Comparison of ENCODE assay signal across 2 cellular contexts in genomic region chr11:95706974-95707387, GRCh38.
A peak's percentile ranks its signal among the peaks of the same experiment; 100 is the strongest.
TF ChIP-seq lines count a peak whose summit lies in the region.

No MANE protein-coding gene starts in this region.

TF ChIP-seq in HEK293, 187 proteins besides CTCF, POLR2A, EP300 and RAD21:
- TF ChIP-seq ZNF248 (tag by site-specific recombination; IDR thresholded peaks at IDR 0.05), result no peak
- TF ChIP-seq, protein P1, sequence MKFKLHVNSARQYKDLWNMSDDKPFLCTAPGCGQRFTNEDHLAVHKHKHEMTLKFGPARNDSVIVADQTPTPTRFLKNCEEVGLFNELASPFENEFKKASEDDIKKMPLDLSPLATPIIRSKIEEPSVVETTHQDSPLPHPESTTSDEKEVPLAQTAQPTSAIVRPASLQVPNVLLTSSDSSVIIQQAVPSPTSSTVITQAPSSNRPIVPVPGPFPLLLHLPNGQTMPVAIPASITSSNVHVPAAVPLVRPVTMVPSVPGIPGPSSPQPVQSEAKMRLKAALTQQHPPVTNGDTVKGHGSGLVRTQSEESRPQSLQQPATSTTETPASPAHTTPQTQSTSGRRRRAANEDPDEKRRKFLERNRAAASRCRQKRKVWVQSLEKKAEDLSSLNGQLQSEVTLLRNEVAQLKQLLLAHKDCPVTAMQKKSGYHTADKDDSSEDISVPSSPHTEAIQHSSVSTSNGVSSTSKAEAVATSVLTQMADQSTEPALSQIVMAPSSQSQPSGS (tag by site-specific recombination; IDR thresholded peaks at IDR 0.05; ENCODE audit: low read depth), result peak; percentile 48
TF ChIP-seq in HEK293: peak in this region for 1.

TF ChIP-seq in K562, 482 proteins besides CTCF, POLR2A, EP300 and RAD21 (continues in another document):
- TF ChIP-seq ARID3A (IDR thresholded peaks at IDR 0.05; ENCODE audit: borderline replicate concordance, low read depth, low read length), result 0 out of 2 replicates have a peak, but pooled peaks have one; percentile 57
- TF ChIP-seq, protein P2, sequence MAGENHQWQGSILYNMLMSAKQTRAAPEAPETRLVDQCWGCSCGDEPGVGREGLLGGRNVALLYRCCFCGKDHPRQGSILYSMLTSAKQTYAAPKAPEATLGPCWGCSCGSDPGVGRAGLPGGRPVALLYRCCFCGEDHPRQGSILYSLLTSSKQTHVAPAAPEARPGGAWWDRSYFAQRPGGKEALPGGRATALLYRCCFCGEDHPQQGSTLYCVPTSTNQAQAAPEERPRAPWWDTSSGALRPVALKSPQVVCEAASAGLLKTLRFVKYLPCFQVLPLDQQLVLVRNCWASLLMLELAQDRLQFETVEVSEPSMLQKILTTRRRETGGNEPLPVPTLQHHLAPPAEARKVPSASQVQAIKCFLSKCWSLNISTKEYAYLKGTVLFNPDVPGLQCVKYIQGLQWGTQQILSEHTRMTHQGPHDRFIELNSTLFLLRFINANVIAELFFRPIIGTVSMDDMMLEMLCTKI (IDR thresholded peaks at IDR 0.05; ENCODE audit: partially characterized antibody), result no peak
- TF ChIP-seq BHLHE40 (IDR thresholded peaks at IDR 0.05; ENCODE audit: low read length), result peak; percentile 94
- 0 out of 4 replicates have a peak, but pooled peaks of 1 of the 2 experiments have one; percentile 17 for TF ChIP-seq NRF1 (conservative IDR thresholded peaks at IDR 0.05 in 1 of 2, IDR thresholded peaks at IDR 0.05 in 1 of 2)
- TF ChIP-seq, protein P3, sequence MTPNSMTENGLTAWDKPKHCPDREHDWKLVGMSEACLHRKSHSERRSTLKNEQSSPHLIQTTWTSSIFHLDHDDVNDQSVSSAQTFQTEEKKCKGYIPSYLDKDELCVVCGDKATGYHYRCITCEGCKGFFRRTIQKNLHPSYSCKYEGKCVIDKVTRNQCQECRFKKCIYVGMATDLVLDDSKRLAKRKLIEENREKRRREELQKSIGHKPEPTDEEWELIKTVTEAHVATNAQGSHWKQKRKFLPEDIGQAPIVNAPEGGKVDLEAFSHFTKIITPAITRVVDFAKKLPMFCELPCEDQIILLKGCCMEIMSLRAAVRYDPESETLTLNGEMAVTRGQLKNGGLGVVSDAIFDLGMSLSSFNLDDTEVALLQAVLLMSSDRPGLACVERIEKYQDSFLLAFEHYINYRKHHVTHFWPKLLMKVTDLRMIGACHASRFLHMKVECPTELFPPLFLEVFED (CRISPR knock-in tag; conservative IDR thresholded peaks at IDR 0.05), result no peak
- TF ChIP-seq, protein P4, sequence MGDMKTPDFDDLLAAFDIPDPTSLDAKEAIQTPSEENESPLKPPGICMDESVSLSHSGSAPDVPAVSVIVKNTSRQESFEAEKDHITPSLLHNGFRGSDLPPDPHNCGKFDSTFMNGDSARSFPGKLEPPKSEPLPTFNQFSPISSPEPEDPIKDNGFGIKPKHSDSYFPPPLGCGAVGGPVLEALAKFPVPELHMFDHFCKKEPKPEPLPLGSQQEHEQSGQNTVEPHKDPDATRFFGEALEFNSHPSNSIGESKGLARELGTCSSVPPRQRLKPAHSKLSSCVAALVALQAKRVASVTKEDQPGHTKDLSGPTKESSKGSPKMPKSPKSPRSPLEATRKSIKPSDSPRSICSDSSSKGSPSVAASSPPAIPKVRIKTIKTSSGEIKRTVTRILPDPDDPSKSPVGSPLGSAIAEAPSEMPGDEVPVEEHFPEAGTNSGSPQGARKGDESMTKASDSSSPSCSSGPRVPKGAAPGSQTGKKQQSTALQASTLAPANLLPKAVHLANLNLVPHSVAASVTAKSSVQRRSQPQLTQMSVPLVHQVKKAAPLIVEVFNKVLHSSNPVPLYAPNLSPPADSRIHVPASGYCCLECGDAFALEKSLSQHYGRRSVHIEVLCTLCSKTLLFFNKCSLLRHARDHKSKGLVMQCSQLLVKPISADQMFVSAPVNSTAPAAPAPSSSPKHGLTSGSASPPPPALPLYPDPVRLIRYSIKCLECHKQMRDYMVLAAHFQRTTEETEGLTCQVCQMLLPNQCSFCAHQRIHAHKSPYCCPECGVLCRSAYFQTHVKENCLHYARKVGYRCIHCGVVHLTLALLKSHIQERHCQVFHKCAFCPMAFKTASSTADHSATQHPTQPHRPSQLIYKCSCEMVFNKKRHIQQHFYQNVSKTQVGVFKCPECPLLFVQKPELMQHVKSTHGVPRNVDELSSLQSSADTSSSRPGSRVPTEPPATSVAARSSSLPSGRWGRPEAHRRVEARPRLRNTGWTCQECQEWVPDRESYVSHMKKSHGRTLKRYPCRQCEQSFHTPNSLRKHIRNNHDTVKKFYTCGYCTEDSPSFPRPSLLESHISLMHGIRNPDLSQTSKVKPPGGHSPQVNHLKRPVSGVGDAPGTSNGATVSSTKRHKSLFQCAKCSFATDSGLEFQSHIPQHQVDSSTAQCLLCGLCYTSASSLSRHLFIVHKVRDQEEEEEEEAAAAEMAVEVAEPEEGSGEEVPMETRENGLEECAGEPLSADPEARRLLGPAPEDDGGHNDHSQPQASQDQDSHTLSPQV (IDR thresholded peaks at IDR 0.05), result peak; percentile 64; the same call in 1 of the 2 replicates
- no peak for TF ChIP-seq ZBTB43 (CRISPR knock-in tag; IDR thresholded peaks at IDR 0.05)
- TF ChIP-seq, protein P5, sequence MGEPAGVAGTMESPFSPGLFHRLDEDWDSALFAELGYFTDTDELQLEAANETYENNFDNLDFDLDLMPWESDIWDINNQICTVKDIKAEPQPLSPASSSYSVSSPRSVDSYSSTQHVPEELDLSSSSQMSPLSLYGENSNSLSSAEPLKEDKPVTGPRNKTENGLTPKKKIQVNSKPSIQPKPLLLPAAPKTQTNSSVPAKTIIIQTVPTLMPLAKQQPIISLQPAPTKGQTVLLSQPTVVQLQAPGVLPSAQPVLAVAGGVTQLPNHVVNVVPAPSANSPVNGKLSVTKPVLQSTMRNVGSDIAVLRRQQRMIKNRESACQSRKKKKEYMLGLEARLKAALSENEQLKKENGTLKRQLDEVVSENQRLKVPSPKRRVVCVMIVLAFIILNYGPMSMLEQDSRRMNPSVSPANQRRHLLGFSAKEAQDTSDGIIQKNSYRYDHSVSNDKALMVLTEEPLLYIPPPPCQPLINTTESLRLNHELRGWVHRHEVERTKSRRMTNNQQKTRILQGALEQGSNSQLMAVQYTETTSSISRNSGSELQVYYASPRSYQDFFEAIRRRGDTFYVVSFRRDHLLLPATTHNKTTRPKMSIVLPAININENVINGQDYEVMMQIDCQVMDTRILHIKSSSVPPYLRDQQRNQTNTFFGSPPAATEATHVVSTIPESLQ (CRISPR knock-in tag; IDR thresholded peaks at IDR 0.05), result no peak
- TF ChIP-seq LEF1 (IDR thresholded peaks at IDR 0.05), result peak; percentile 52; the same call in 1 of the 2 replicates
- no peak for TF ChIP-seq SMC3 (conservative IDR thresholded peaks at IDR 0.05; ENCODE audit: insufficient read depth, low read depth, low read length)
- TF ChIP-seq EP400 (IDR thresholded peaks at IDR 0.05), result peak; percentile 34
- peak; percentile 58; the same call in 1 of the 2 replicates for TF ChIP-seq ZNF584 (CRISPR knock-in tag; IDR thresholded peaks at IDR 0.05; ENCODE audit: low read depth)
- TF ChIP-seq C11orf30 (IDR thresholded peaks at IDR 0.05; ENCODE audit: low read depth), result peak; percentile 39; the same call in 1 of the 2 replicates
- peak; percentile 47 for TF ChIP-seq MAFG (tag; conservative IDR thresholded peaks at IDR 0.05)
- no peak for TF ChIP-seq NR2C1 (IDR thresholded peaks at IDR 0.05)
- TF ChIP-seq NR2C1 (tag; IDR thresholded peaks at IDR 0.05), result no peak
- peak; percentile 81 for TF ChIP-seq TEAD4 (IDR thresholded peaks at IDR 0.05; ENCODE audit: low read length)
- TF ChIP-seq TEAD4 (CRISPR knock-in tag; IDR thresholded peaks at IDR 0.05; ENCODE audit: borderline replicate concordance), result no peak
- no peak for TF ChIP-seq ZNF212 (CRISPR knock-in tag; IDR thresholded peaks at IDR 0.05)
- TF ChIP-seq CREM (IDR thresholded peaks at IDR 0.05; ENCODE audit: low read depth), result peak; percentile 24; the same call in 1 of the 2 replicates
- peak; percentile 25 to 40; a peak in 1 of 4 replicates for TF ChIP-seq TRIM24 (IDR thresholded peaks at IDR 0.05)
- TF ChIP-seq JUND (IDR thresholded peaks at IDR 0.05; ENCODE audit: borderline replicate concordance, low read depth, low read length), result peak; percentile 91
- peak; percentile 97 for TF ChIP-seq JUND (tag; IDR thresholded peaks at IDR 0.05; ENCODE audit: borderline replicate concordance, low read depth, low read length)
- TF ChIP-seq ATF7 (IDR thresholded peaks at IDR 0.05), result peak; percentile 98
- TF ChIP-seq PBX2 (CRISPR knock-in tag; IDR thresholded peaks at IDR 0.05; ENCODE audit: low read depth), result no peak
- no peak for TF ChIP-seq PBX2 (tag; conservative IDR thresholded peaks at IDR 0.05; ENCODE audit: low read depth)
- 0 out of 2 replicates have a peak, but pooled peaks have one; percentile 19 for TF ChIP-seq NCOA1 (IDR thresholded peaks at IDR 0.05; ENCODE audit: low read depth)
- TF ChIP-seq FOSL1 (tag; conservative IDR thresholded peaks at IDR 0.05), result peak; percentile 67; the same call in 1 of the 2 replicates
- TF ChIP-seq CBFA2T2 (conservative IDR thresholded peaks at IDR 0.05), result peak; percentile 77
- 0 out of 2 replicates have a peak, but pooled peaks have one; percentile 29 for TF ChIP-seq SMAD4 (CRISPR knock-in tag; conservative IDR thresholded peaks at IDR 0.05)
- TF ChIP-seq, protein P6, sequence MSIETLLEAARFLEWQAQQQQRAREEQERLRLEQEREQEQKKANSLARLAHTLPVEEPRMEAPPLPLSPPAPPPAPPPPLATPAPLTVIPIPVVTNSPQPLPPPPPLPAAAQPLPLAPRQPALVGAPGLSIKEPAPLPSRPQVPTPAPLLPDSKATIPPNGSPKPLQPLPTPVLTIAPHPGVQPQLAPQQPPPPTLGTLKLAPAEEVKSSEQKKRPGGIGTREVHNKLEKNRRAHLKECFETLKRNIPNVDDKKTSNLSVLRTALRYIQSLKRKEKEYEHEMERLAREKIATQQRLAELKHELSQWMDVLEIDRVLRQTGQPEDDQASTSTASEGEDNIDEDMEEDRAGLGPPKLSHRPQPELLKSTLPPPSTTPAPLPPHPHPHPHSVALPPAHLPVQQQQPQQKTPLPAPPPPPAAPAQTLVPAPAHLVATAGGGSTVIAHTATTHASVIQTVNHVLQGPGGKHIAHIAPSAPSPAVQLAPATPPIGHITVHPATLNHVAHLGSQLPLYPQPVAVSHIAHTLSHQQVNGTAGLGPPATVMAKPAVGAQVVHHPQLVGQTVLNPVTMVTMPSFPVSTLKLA (conservative IDR thresholded peaks at IDR 0.05), result peak; percentile 58 to 64; a peak in 2 of 4 replicates
- TF ChIP-seq BCOR (IDR thresholded peaks at IDR 0.05), result peak; percentile 18; the same call in 1 of the 2 replicates
- peak; percentile 60; the same call in 1 of the 2 replicates for TF ChIP-seq POLR2AphosphoS5 (IDR thresholded peaks at IDR 0.05; ENCODE audit: control insufficient read depth, insufficient read depth, low read depth, low read length)
- 0 out of 2 replicates have a peak, but pooled peaks have one; percentile 17 for TF ChIP-seq CHD2 (IDR thresholded peaks at IDR 0.05; ENCODE audit: low read depth, low read length)
- no peak for TF ChIP-seq DEAF1 (CRISPR knock-in tag; IDR thresholded peaks at IDR 0.05)
- no peak for TF ChIP-seq ZNF79 (CRISPR knock-in tag; IDR thresholded peaks at IDR 0.05; ENCODE audit: low read depth)
- TF ChIP-seq CTBP1 (IDR thresholded peaks at IDR 0.05; ENCODE audit: borderline replicate concordance), result peak; percentile 23; the same call in 1 of the 2 replicates
- peak; percentile 75; the same call in 1 of the 2 replicates for TF ChIP-seq SOX6 (IDR thresholded peaks at IDR 0.05)
- peak; percentile 9 for TF ChIP-seq DACH1 (IDR thresholded peaks at IDR 0.05; ENCODE audit: partially characterized antibody)
- TF ChIP-seq FOXK2 (conservative IDR thresholded peaks at IDR 0.05 in 1 of 2, IDR thresholded peaks at IDR 0.05 in 1 of 2; ENCODE audit: low read depth in 2 of 2), result peak in 1 of 2 experiments; percentile 26; a peak in 1 of 4 replicates
